In the genomic region with DNA sequence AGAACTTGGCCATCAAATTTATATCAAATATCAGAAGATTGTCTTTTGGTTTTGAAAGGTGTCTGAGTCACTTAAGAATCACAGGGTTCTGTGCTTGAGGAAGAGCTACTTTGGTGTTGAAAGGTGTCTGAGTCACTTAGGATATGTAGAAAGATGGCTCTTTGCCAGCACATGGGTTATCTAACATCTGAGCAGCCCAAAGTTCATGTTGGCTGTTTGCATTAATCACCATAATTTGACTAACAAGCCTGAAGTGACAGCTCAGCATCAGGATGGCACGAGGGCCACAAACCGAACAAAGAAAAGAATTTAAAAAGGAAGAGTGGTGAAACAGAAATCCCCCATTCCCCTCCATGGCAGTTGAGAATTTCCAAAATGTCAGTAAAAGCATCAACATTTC, we compare ENCODE assay signal across 9 cellular contexts.
DNase-seq lines count a peak whose midpoint lies in the region; ATAC-seq and TF ChIP-seq lines count a peak whose summit lies in the region.
"Had no signal": no experiment of that assay in that cellular context is flagged by ENCODE, and none has a peak within 500 bp of the region (broad histone marks: within the 10 kb centered on the region; RNA-seq: fewer than 3 reads in every experiment).

No MANE protein-coding gene starts in this region.

- H3K4me3 ChIP-seq in upper lobe of right lung: no peak overlapping the region
- H3K4me3 ChIP-seq: lower lobe of right lung had no signal

- H3K36me3 ChIP-seq in upper lobe of right lung: no peaks in the 10 kb centered on the region
- H3K36me3 ChIP-seq: lower lobe of right lung had no signal

- no peak for TF ChIP-seq CTCF in RWPE1 (conservative IDR thresholded peaks at IDR 0.05; ENCODE audit: low read depth)
- no peak for TF ChIP-seq CTCF in GM10248 (IDR thresholded peaks at IDR 0.05; ENCODE audit: control extremely low read depth, extremely low read depth, low read depth, missing control alignments)
- no peak for TF ChIP-seq CTCF in upper lobe of right lung (IDR thresholded peaks at IDR 0.05)

- no peaks in the 10 kb centered on the region for H3K9me3 Mint-ChIP-seq in activated naive CD4-positive, alpha-beta T cell treated with anti-CD3 and anti-CD28 coated beads for 36 hours
- H3K9me3 Mint-ChIP-seq in stimulated activated naive CD8-positive, alpha-beta T cell treated with anti-CD3 and anti-CD28 coated beads, Interleukin-15, Interleukin-2, amounts not matched to agents 100 ng/mL and 50 ng/mL, for 24 hours: no peaks in the 10 kb centered on the region

- intact Hi-C loops in activated naive CD4-positive, alpha-beta T cell treated with anti-CD3 and anti-CD28 coated beads for 36 hours (cut with micrococcal nuclease): loop anchor here (1.0 to 10.0 kb wide), 9 partner anchors 32 to 1134 kb away; partner anchors contain the start of genes CMC1 and EOMES
- intact Hi-C loops in upper lobe of right lung (cut with DNase I): no loop called here

- ATAC-seq in upper lobe of right lung: no peak
- ATAC-seq: lower lobe of right lung had no signal

- no peak overlapping the region for H3K27ac Mint-ChIP-seq in activated naive CD4-positive, alpha-beta T cell treated with anti-CD3 and anti-CD28 coated beads for 36 hours
- H3K27ac Mint-ChIP-seq in stimulated activated naive CD8-positive, alpha-beta T cell treated with anti-CD3 and anti-CD28 coated beads, Interleukin-15, Interleukin-2, amounts not matched to agents 100 ng/mL and 50 ng/mL, for 24 hours: peak overlapping the region; percentile 66

- no peaks in the 10 kb centered on the region for H3K36me3 Mint-ChIP-seq in activated naive CD4-positive, alpha-beta T cell treated with anti-CD3 and anti-CD28 coated beads for 36 hours (ENCODE audit: low read depth)
- no peaks in the 10 kb centered on the region for H3K36me3 Mint-ChIP-seq in stimulated activated naive CD8-positive, alpha-beta T cell treated with anti-CD3 and anti-CD28 coated beads, Interleukin-15, Interleukin-2, amounts not matched to agents 100 ng/mL and 50 ng/mL, for 24 hours (ENCODE audit: low read depth)

- DNase-seq in activated naive CD4-positive, alpha-beta T cell treated with anti-CD3 and anti-CD28 coated beads for 36 hours: peak; percentile 68
- DNase-seq in activated naive CD4-positive, alpha-beta T cell (lab: John Stamatoyannopoulos, UW): no peak
- DNase-seq in RWPE1 (ENCODE audit: low spot score) (peak; percentile 83), epithelial cell of prostate (ENCODE audit: low read depth, low spot score) (peak; percentile 89), GM10248 (ENCODE audit: extremely low spot score) (no peak), upper lobe of right lung (no peak), globus pallidus (ENCODE audit: low spot score) (no peak)
- DNase-seq: lower lobe of right lung had no signal

- no peaks in the 10 kb centered on the region for H3K9me3 ChIP-seq in upper lobe of right lung
- H3K9me3 ChIP-seq: lower lobe of right lung had no signal

- no peak overlapping the region for H3K4me3 Mint-ChIP-seq in activated naive CD4-positive, alpha-beta T cell treated with anti-CD3 and anti-CD28 coated beads for 36 hours
- peak overlapping the region; percentile 28 for H3K4me3 Mint-ChIP-seq in stimulated activated naive CD8-positive, alpha-beta T cell treated with anti-CD3 and anti-CD28 coated beads, Interleukin-15, Interleukin-2, amounts not matched to agents 100 ng/mL and 50 ng/mL, for 24 hours

- CTCF ChIA-PET in activated naive CD4-positive, alpha-beta T cell treated with anti-CD3 and anti-CD28 coated beads for 36 hours (lab: Charles Lee): no interaction called here
- CTCF ChIA-PET in RWPE1 (lab: Yijun Ruan, JAX) (interaction anchor here (0.7 kb wide), 1 partner anchor 328 kb away, joined by 3 read pairs; no protein-coding TSS in a partner anchor), GM10248 (lab: Yijun Ruan, JAX) (no interaction called here)

- no peaks in the 10 kb centered on the region for H3K27me3 ChIP-seq in upper lobe of right lung

- peaks cover 19% of the 10 kb centered on the region for H3K4me1 Mint-ChIP-seq in activated naive CD4-positive, alpha-beta T cell treated with anti-CD3 and anti-CD28 coated beads for 36 hours (ENCODE audit: low read depth)
- H3K4me1 Mint-ChIP-seq in stimulated activated naive CD8-positive, alpha-beta T cell treated with anti-CD3 and anti-CD28 coated beads, Interleukin-15, Interleukin-2, amounts not matched to agents 100 ng/mL and 50 ng/mL, for 24 hours (ENCODE audit: low read depth): peaks cover 47% of the 10 kb centered on the region

- H3K4me1 ChIP-seq in upper lobe of right lung: no peaks in the 10 kb centered on the region
- H3K4me1 ChIP-seq: lower lobe of right lung had no signal

- POLR2A ChIA-PET in RWPE1 (lab: Yijun Ruan, JAX; ENCODE audit: low non-redundant PET) (no interaction called here), GM10248 (lab: Yijun Ruan, JAX) (no interaction called here)

- H3K27ac ChIP-seq in RWPE1 (peak overlapping the region; percentile 73), epithelial cell of prostate (no peak overlapping the region), upper lobe of right lung (no peak overlapping the region)
- H3K27ac ChIP-seq: lower lobe of right lung had no signal

- H3K27me3 Mint-ChIP-seq in activated naive CD4-positive, alpha-beta T cell treated with anti-CD3 and anti-CD28 coated beads for 36 hours (ENCODE audit: low read depth): peaks cover 6% of the 10 kb centered on the region
- peaks cover 10% of the 10 kb centered on the region for H3K27me3 Mint-ChIP-seq in stimulated activated naive CD8-positive, alpha-beta T cell treated with anti-CD3 and anti-CD28 coated beads, Interleukin-15, Interleukin-2, amounts not matched to agents 100 ng/mL and 50 ng/mL, for 24 hours

Comparison
In these comparisons a context has a peak if more than half of its experiments do, and no peak if none do; other contexts are left out.
1. DNase-seq: peak in activated naive CD4-positive, alpha-beta T cell treated with anti-CD3 and anti-CD28 coated beads for 36 hours (single experiment), RWPE1 (single experiment) and epithelial cell of prostate (single experiment); none in activated naive CD4-positive, alpha-beta T cell (0 of 4), GM10248 (single experiment), upper lobe of right lung (single experiment) and globus pallidus (single experiment).